1 cellular context compared by ENCODE assay signal in the genomic region with DNA sequence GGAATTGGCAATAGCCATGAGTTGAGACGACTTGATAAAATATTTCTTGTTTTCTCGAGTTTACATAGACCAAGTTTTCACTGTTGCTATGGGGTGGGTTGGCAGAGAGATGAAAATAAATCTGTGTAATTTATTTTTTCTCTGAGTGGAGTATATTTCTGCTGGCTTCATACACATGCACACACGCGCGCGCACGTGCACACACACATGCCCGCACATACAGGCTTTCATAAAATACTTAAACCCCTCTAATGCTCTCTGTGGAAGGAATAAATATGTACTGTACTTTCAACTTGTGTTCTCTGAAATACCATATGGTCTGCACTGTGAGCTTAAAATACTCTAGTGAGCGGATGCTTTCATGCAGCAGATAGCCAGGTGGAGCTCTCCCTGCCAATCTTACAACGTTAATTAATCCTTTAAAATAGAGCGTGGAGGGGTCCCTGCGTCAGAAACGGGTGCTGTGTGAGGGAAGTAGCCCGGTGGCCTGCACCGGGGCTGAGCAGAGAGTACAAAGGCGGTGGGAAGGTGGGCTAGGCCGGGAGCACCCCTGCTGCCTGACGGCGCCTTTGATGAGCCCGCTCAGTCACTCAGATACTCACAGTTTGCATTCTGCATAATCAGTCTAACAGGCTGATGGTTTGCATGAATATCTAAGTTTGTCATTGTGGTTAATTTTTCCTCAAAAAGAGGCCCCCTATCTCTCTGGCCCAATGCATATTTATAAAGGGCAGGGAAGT.
TF ChIP-seq lines count a peak whose summit lies in the region.

No MANE protein-coding gene starts in this region.

TF ChIP-seq in HepG2, 621 proteins besides CTCF, POLR2A, EP300 and RAD21 (continued from another document):
- TF ChIP-seq, protein P1, sequence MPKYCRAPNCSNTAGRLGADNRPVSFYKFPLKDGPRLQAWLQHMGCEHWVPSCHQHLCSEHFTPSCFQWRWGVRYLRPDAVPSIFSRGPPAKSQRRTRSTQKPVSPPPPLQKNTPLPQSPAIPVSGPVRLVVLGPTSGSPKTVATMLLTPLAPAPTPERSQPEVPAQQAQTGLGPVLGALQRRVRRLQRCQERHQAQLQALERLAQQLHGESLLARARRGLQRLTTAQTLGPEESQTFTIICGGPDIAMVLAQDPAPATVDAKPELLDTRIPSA (CRISPR knock-in tag; IDR thresholded peaks at IDR 0.05; ENCODE audit: borderline replicate concordance) = no peak
- TF ChIP-seq CC2D1A (CRISPR knock-in tag; IDR thresholded peaks at IDR 0.05) = no peak
- no peak for TF ChIP-seq ZKSCAN5 (CRISPR knock-in tag; IDR thresholded peaks at IDR 0.05)
- TF ChIP-seq JUND (CRISPR knock-in tag; IDR thresholded peaks at IDR 0.05) = no peak
